12 cellular contexts compared by ENCODE assay signal in genomic region chr14:100267990-100268389, GRCh38. TPM values are rescaled to one million over a fixed set of nuclear protein-coding genes. Genes with fewer than 3 reads are reported as not detected.
"Had no signal": no experiment of that assay in that cellular context is flagged by ENCODE, and none has a peak within 500 bp of the region (broad histone marks: within the 10 kb centered on the region; RNA-seq: fewer than 3 reads in every experiment).

No MANE protein-coding gene starts in this region.

- H3K27me3 ChIP-seq: gastrocnemius medialis had no signal

- ATAC-seq: activated CD8-positive, alpha-beta memory T cell treated with anti-CD3 and anti-CD28 coated beads, Interleukin-2, amount 10 ng/mL, durations not matched to agents 7 days and 5 days; gastrocnemius medialis; left ventricle myocardium superior had no signal

- H3K27ac ChIP-seq: epithelial cell of prostate, gastrocnemius medialis, skin epidermis had no signal

- H3K27ac Mint-ChIP-seq: activated CD8-positive, alpha-beta memory T cell treated with anti-CD3 and anti-CD28 coated beads, Interleukin-2, amount 10 ng/mL, durations not matched to agents 7 days and 5 days; type B pancreatic cell had no signal

- H3K4me3 ChIP-seq: gastrocnemius medialis, skin epidermis had no signal

- H3K9me3 ChIP-seq: gastrocnemius medialis had no signal

- H3K27me3 Mint-ChIP-seq: activated CD8-positive, alpha-beta memory T cell treated with anti-CD3 and anti-CD28 coated beads, Interleukin-2, amount 10 ng/mL, durations not matched to agents 7 days and 5 days; type B pancreatic cell had no signal

- H3K9me3 Mint-ChIP-seq: type B pancreatic cell had no signal

- DNase-seq: activated CD4-positive, alpha-beta T cell treated with anti-CD3 and anti-CD28 coated beads, Interleukin-2, amount 50 U/mL, for 1 hour; activated CD8-positive, alpha-beta memory T cell treated with anti-CD3 and anti-CD28 coated beads, Interleukin-2, amount 10 ng/mL, durations not matched to agents 7 days and 5 days; activated T-cell treated with anti-CD3 and anti-CD28 coated beads, Interleukin-2, amount 50 U/mL, for 48 hours; central memory CD4-positive, alpha-beta T cell; cortex of kidney; effector CD8-positive, alpha-beta T cell; gastrocnemius medialis; left ventricle myocardium superior; stimulated activated naive CD4-positive, alpha-beta T cell had no signal

- H3K4me3 Mint-ChIP-seq: activated CD8-positive, alpha-beta memory T cell treated with anti-CD3 and anti-CD28 coated beads, Interleukin-2, amount 10 ng/mL, durations not matched to agents 7 days and 5 days; type B pancreatic cell had no signal

RNA-seq across cellular contexts. Expression of gene SLC25A47, which starts 55.1 kb away (rescaled TPM):
- total RNA-seq: activated CD8-positive, alpha-beta memory T cell treated with anti-CD3 and anti-CD28 coated beads, Interleukin-2, amount 10 ng/mL, durations not matched to agents 7 days and 5 days; left ventricle myocardium superior had no signal
